Comparison of ENCODE assay signal across 15 cellular contexts in the genomic region with DNA sequence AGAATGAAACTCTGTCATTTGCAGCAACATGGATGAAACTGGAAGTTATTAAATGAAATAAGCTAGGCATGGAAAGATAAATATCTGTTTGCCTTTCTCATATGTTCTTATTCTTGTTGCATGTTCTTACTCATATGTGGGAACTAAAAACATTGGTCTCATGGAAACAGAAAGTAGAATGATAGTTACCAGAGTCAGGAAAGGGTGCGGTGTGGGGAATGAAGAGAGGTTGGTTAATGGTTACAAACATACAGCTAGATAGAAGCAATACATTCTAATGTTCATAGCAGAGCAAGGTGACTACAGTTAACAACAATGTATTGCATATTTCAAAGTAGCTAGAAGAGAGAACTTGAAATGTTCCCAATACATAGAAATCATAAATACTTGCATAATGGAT.
"Had no signal": no experiment of that assay in that cellular context is flagged by ENCODE, and none has a peak within 500 bp of the region (broad histone marks: within the 10 kb centered on the region; RNA-seq: fewer than 3 reads in every experiment).

No MANE protein-coding gene starts in this region.

- DNase-seq: activated CD4-positive, CD25-positive, alpha-beta regulatory T cell treated with anti-CD3 and anti-CD28 coated beads, Interleukin-2, amount 50 U/mL, for 72 hours; activated CD8-positive, alpha-beta memory T cell treated with anti-CD3 and anti-CD28 coated beads for 24 hours; activated gamma-delta T cell treated with Interleukin-2 at 50 U/mL for 16 hours; activated naive CD8-positive, alpha-beta T cell treated with anti-CD3 and anti-CD28 coated beads for 36 hours; amniotic stem cell; effector CD8-positive, alpha-beta T cell; esophagus squamous epithelium; mesendoderm; occipital lobe; posterior cingulate gyrus; sigmoid colon; stimulated activated naive CD4-positive, alpha-beta T cell; tibial artery had no signal

- H3K4me3 Mint-ChIP-seq: activated naive CD8-positive, alpha-beta T cell treated with anti-CD3 and anti-CD28 coated beads for 36 hours; dendritic cell treated with granulocyte-macrophage colony-stimulating factor and Interleukin-4, amounts not matched to agents 40 ng/mL and 50 ng/mL, for 4 days; T-helper 1 cell treated with Interleukin-12 subunit alpha and Interleukin-12 subunit beta and Interleukin-4 antibody, amounts not matched to agents 30 μg/mL and 1 μg/mL, for 36 hours had no signal

- H3K27me3 Mint-ChIP-seq: activated naive CD8-positive, alpha-beta T cell treated with anti-CD3 and anti-CD28 coated beads for 36 hours had no signal

- H3K36me3 ChIP-seq: esophagus squamous epithelium, sigmoid colon, tibial artery had no signal

- H3K4me3 ChIP-seq: esophagus squamous epithelium, sigmoid colon, tibial artery had no signal

- H3K27ac Mint-ChIP-seq: activated naive CD8-positive, alpha-beta T cell treated with anti-CD3 and anti-CD28 coated beads for 36 hours; dendritic cell treated with granulocyte-macrophage colony-stimulating factor and Interleukin-4, amounts not matched to agents 40 ng/mL and 50 ng/mL, for 4 days; T-helper 1 cell treated with Interleukin-12 subunit alpha and Interleukin-12 subunit beta and Interleukin-4 antibody, amounts not matched to agents 30 μg/mL and 1 μg/mL, for 36 hours had no signal

- H3K9me3 ChIP-seq: esophagus squamous epithelium, sigmoid colon, tibial artery had no signal
